ENCODE assay signal across 8 cellular contexts in genomic region chr7:43639858-43640491, GRCh38. TPM values are rescaled to one million over a fixed set of nuclear protein-coding genes. Genes with fewer than 3 reads are reported as not detected.
DNase-seq lines count a peak whose midpoint lies in the region; ATAC-seq and TF ChIP-seq lines count a peak whose summit lies in the region.

No MANE protein-coding gene starts in this region.

- H3K9me3 ChIP-seq in colonic mucosa (no peaks in the 10 kb centered on the region), MM.1S (replicated peaks; ENCODE audit: insufficient read depth, low read length) (no peaks in the 10 kb centered on the region)

- H3K79me1 ChIP-seq in mesendoderm (ENCODE audit: low read length) = peaks cover 5% of the 10 kb centered on the region

- ATAC-seq in HG02623 (IDR thresholded peaks at IDR 0.05; ENCODE audit: unreplicated experiment) = no peak

- H3K4me1 ChIP-seq in colonic mucosa (no peaks in the 10 kb centered on the region), mesendoderm (ENCODE audit: control insufficient read depth, low read depth, low read length) (no peaks in the 10 kb centered on the region), MM.1S (ENCODE audit: low read length) (no peaks in the 10 kb centered on the region)

- no peak overlapping the region for H2BK120ac ChIP-seq in mesendoderm (ENCODE audit: low read depth, low read length)

- H3K27ac ChIP-seq in colonic mucosa (peak overlapping the region; percentile 3), mesendoderm (ENCODE audit: low read depth, low read length) (no peak overlapping the region), MM.1S (ENCODE audit: low read length) (no peak overlapping the region)

- H3F3A ChIP-seq in MM.1S (ENCODE audit: insufficient read depth, low read length) = no peaks in the 10 kb centered on the region

- no peak overlapping the region for H3K18ac ChIP-seq in mesendoderm (ENCODE audit: low read length)

- WGBS in mesendoderm (ENCODE audit: extremely low coverage, insufficient coverage, low lambda C conversion rate) = no CpG with 5 or more reads among the region's 6 CpGs

- peaks cover 8% of the 10 kb centered on the region for H3K36me3 ChIP-seq in colonic mucosa
- H3K36me3 ChIP-seq in mesendoderm (ENCODE audit: control insufficient read depth, insufficient read depth, low read length) = peaks cover 7% of the 10 kb centered on the region
- H3K36me3 ChIP-seq in MM.1S (replicated peaks; ENCODE audit: insufficient read depth, low read length) = no peaks in the 10 kb centered on the region; the same call in 1 of the 2 replicates

- no peak overlapping the region for H3K56ac ChIP-seq in mesendoderm (ENCODE audit: low read length)

- H3K4me2 ChIP-seq in mesendoderm (ENCODE audit: low read length) = no peak overlapping the region
- H3K4me2 ChIP-seq in MM.1S (ENCODE audit: low read depth, low read length) = no peak overlapping the region

- H3K9ac ChIP-seq in colonic mucosa (ENCODE audit: low read depth in 2 of 2, low read length in 2 of 2) = peak overlapping the region in 1 of 2 donors; percentile 36
- no peak overlapping the region for H3K9ac ChIP-seq in mesendoderm (ENCODE audit: low read length)
- no peak overlapping the region for H3K9ac ChIP-seq in MM.1S (ENCODE audit: low read length)

- no peaks in the 10 kb centered on the region for H3K9me2 ChIP-seq in MM.1S (replicated peaks; ENCODE audit: insufficient read depth, low read length)

- H3K23ac ChIP-seq in mesendoderm (ENCODE audit: low read length) = no peak overlapping the region

- H3K4ac ChIP-seq in mesendoderm (ENCODE audit: low read depth, low read length) = no peak overlapping the region

- H2BK5ac ChIP-seq in mesendoderm (ENCODE audit: low read length) = no peak overlapping the region

- no peak overlapping the region for H4K5ac ChIP-seq in mesendoderm (ENCODE audit: low read length)

- DNase-seq in GM03348 (ENCODE audit: low spot score) (peak; percentile 54), NCI-H510A treated with DMSO at 0.1 percent for 48 hours (lab: John Stamatoyannopoulos, UW) (peak; percentile 20), colonic mucosa (peak; percentile 60), mesendoderm (peak; percentile 40), MM.1S (no peak), NCI-H1694 treated with DMSO at 0.1 percent for 48 hours (lab: John Stamatoyannopoulos, UW) (no peak), T-helper 2 cell (no peak)

- no peak overlapping the region for H2AFZ ChIP-seq in MM.1S (ENCODE audit: low read length)

- no peaks in the 10 kb centered on the region for H4K20me1 ChIP-seq in MM.1S (ENCODE audit: insufficient read depth, low read length)

- H3K27me3 ChIP-seq in colonic mucosa (no peaks in the 10 kb centered on the region), mesendoderm (ENCODE audit: insufficient read depth, low read length, poor library complexity) (no peaks in the 10 kb centered on the region), MM.1S (replicated peaks; ENCODE audit: insufficient read depth, low read length) (no peaks in the 10 kb centered on the region)

- no peak overlapping the region for H2BK15ac ChIP-seq in mesendoderm (replicated peaks; ENCODE audit: low read depth)

- H3K79me2 ChIP-seq in mesendoderm (ENCODE audit: control insufficient read depth, insufficient read depth, low read length) (peaks cover 2% of the 10 kb centered on the region), MM.1S (ENCODE audit: low read length) (peaks cover 27% of the 10 kb centered on the region)

- H2AK5ac ChIP-seq in mesendoderm (ENCODE audit: low read length) = no peak overlapping the region

- H3K4me3 ChIP-seq in colonic mucosa (no peak overlapping the region), mesendoderm (ENCODE audit: low read length) (no peak overlapping the region), MM.1S (ENCODE audit: low read length) (no peak overlapping the region)

- H4K8ac ChIP-seq in mesendoderm (ENCODE audit: low read depth, low read length) = no peak overlapping the region

- TF ChIP-seq CTCF in colonic mucosa (IDR thresholded peaks at IDR 0.05) (no peak), MM.1S (IDR thresholded peaks at IDR 0.05; ENCODE audit: low read length) (no peak)

- intact Hi-C loops in colonic mucosa (cut with DNase I) = no loop called here

RNA-seq across cellular contexts. Expression of gene STK17A, which starts 57.1 kb away (rescaled TPM):
- 10 to 100 TPM; 16.0 to 30.6 TPM for total RNA-seq in colonic mucosa
- 10.7 TPM for polyA plus RNA-seq in mesendoderm (2013, experiment 1 of 2)
- polyA plus RNA-seq in mesendoderm (2013, experiment 2 of 2) = 10.8 TPM

Comparison
In these comparisons a context has a peak if more than half of its experiments do, and no peak if none do; other contexts are left out.
1. DNase-seq: peak in GM03348 (single experiment), NCI-H510A treated with DMSO at 0.1 percent for 48 hours (single experiment), colonic mucosa (single experiment) and mesendoderm (single experiment); none in MM.1S (single experiment), NCI-H1694 treated with DMSO at 0.1 percent for 48 hours (single experiment) and T-helper 2 cell (0 of 5).